ENCODE assay signal across 19 cellular contexts in genomic region chr7:122616951-122617350, GRCh38.
"Had no signal": no experiment of that assay in that cellular context is flagged by ENCODE, and none has a peak within 500 bp of the region (broad histone marks: within the 10 kb centered on the region; RNA-seq: fewer than 3 reads in every experiment).

No MANE protein-coding gene starts in this region.

- H3K4me3 ChIP-seq: coronary artery, hepatocyte, left lung, lung, spleen, testis, uterus had no signal

- ATAC-seq: activated T-cell treated with anti-CD3 and anti-CD28 coated beads, Interleukin-2, amount 50 U/mL, for 4 hours; left lung; natural killer cell had no signal

- DNase-seq: activated CD4-positive, alpha-beta T cell treated with anti-CD3 and anti-CD28 coated beads for 1 hour; activated CD8-positive, alpha-beta memory T cell treated with anti-CD3 and anti-CD28 coated beads, Interleukin-2, amount 50 U/mL, for 4 hours; activated naive CD4-positive, alpha-beta T cell; activated T-cell treated with anti-CD3 and anti-CD28 coated beads, Interleukin-2, amount 50 U/mL, for 4 hours; foreskin melanocyte; immature natural killer cell; left lung; natural killer cell; retina; spleen; stimulated activated CD4-positive, alpha-beta T cell treated with anti-CD3 and anti-CD28 coated beads, Interleukin-4, amount 100 ng/mL, for 1 hour; stimulated activated naive CD4-positive, alpha-beta T cell; T-helper 9 cell; testis; trophoblast cell; uterus had no signal
